In the genomic region with DNA sequence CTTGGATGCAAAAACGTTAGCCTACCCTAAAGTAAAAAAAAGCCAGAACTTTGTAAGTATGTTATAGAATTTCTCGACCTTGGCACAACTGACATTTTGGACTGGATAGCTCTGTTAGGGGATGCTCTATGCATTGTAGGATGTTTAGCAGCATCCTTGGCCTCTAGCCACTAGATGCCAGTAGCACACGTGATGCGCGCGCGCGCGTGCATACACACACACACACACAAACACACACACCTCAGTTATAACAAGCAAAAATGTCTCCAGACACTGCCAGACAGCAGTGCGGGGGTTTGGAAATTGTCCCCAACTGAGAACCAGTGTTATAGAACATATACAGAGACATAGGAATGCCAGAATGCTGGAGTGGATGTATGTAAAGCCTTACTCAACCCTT, we compare ENCODE assay signal across 16 cellular contexts. TPM values are rescaled to one million over a fixed set of nuclear protein-coding genes. Genes with fewer than 3 reads are reported as not detected.
DNase-seq lines count a peak whose midpoint lies in the region; ATAC-seq and TF ChIP-seq lines count a peak whose summit lies in the region.
"Had no signal": no experiment of that assay in that cellular context is flagged by ENCODE, and none has a peak within 500 bp of the region (broad histone marks: within the 10 kb centered on the region; RNA-seq: fewer than 3 reads in every experiment).

No MANE protein-coding gene starts in this region.

- TF ChIP-seq CTCF in liver (IDR thresholded peaks at IDR 0.05; ENCODE audit: low read depth, low read length, missing input control) (no peak), right lobe of liver (IDR thresholded peaks at IDR 0.05) (no peak)

- WGBS in liver: 81% methylated on average over 10 of the region's 10 CpGs
- 66% methylated on average over 5 of the region's 10 CpGs for WGBS in right lobe of liver (ENCODE audit: insufficient coverage, low coverage, low lambda C conversion rate, missing lambda C conversion rate)

- TF ChIP-seq POLR2A in right lobe of liver (IDR thresholded peaks at IDR 0.05) (no peak), erythroblast (IDR thresholded peaks at IDR 0.05; ENCODE audit: low read length) (peak; percentile 12)

- peaks cover 0 to 4% (median 1%) of the 10 kb centered on the region in 4 donors for H3K36me3 ChIP-seq in liver (ENCODE audit: control insufficient read depth in 4 of 4, insufficient read depth in 3 of 4, low read depth in 1 of 4, low read length in 3 of 4)
- no peaks in the 10 kb centered on the region for H3K36me3 ChIP-seq in right lobe of liver

- intact Hi-C loops in right lobe of liver (cut with DNase I): no loop called here

- H3K27ac ChIP-seq in liver (ENCODE audit: low read depth in 1 of 2, low read length in 2 of 2): no peak overlapping the region
- no peak overlapping the region for H3K27ac ChIP-seq in right lobe of liver
- H3K27ac ChIP-seq: 22Rv1; A549; BLaER1 treated with 17β-estradiol and CSF1 and Interleukin-3, amounts not matched to agents 10 nM and 100 nM; C4-2B had no signal

- H3K4me3 ChIP-seq in liver (ENCODE audit: low read depth in 1 of 3, low read length in 3 of 3) (peak overlapping the region in 2 of 3 donors; percentile 27 to 40), right lobe of liver (no peak overlapping the region)
- H3K4me3 ChIP-seq: A549; BLaER1 treated with 17β-estradiol and CSF1 and Interleukin-3, amounts not matched to agents 10 nM and 100 nM had no signal

- no peaks in the 10 kb centered on the region for H3K4me1 ChIP-seq in liver (ENCODE audit: control insufficient read depth in 4 of 4, insufficient read depth in 4 of 4, low read length in 3 of 4)
- no peaks in the 10 kb centered on the region for H3K4me1 ChIP-seq in right lobe of liver
- H3K4me1 ChIP-seq: A549; BLaER1 treated with 17β-estradiol and CSF1 and Interleukin-3, amounts not matched to agents 10 nM and 100 nM; Caco-2 had no signal

- H3K9me3 ChIP-seq in liver (ENCODE audit: control insufficient read depth in 4 of 4, low read length in 3 of 4) (peaks cover 30 to 72% (median 59%) of the 10 kb centered on the region in 4 donors), right lobe of liver (peaks cover 0 to 47% (median 15%) of the 10 kb centered on the region in 4 donors)

- no peak for TF ChIP-seq RAD21 in liver (IDR thresholded peaks at IDR 0.05)

- DNase-seq in right lobe of liver (no peak), erythroblast (lab: John Stamatoyannopoulos, UW) (no peak), MV-4-11 (lab: John Stamatoyannopoulos, UW) (no peak)
- DNase-seq: AML-193; Calu3; CD4-positive, alpha-beta T cell; CD8-positive, alpha-beta T cell; DMS79 treated with DMSO at 0.1 percent for 48 hours; GF-D8 had no signal

- no peak overlapping the region for H3K9ac ChIP-seq in liver (ENCODE audit: low read depth in 1 of 2, low read length in 2 of 2)
- H3K9ac ChIP-seq: BLaER1 treated with 17β-estradiol and CSF1 and Interleukin-3, amounts not matched to agents 10 nM and 100 nM had no signal

- no peaks in the 10 kb centered on the region for H3K27me3 ChIP-seq in liver (ENCODE audit: control insufficient read depth in 4 of 4, insufficient read depth in 4 of 4, low read length in 3 of 4)
- H3K27me3 ChIP-seq in right lobe of liver: no peaks in the 10 kb centered on the region
- H3K27me3 ChIP-seq: BLaER1 treated with 17β-estradiol and CSF1 and Interleukin-3, amounts not matched to agents 10 nM and 100 nM had no signal

- ATAC-seq in right lobe of liver (no peak), HG03108 (IDR thresholded peaks at IDR 0.05; ENCODE audit: unreplicated experiment) (no peak)
- ATAC-seq: A549; CD8-positive, alpha-beta T cell had no signal

TF ChIP-seq in liver, 16 proteins besides CTCF, POLR2A, EP300 and RAD21:
- TF ChIP-seq HNF4G (IDR thresholded peaks at IDR 0.05): no peak
- TF ChIP-seq SP1 (IDR thresholded peaks at IDR 0.05): no peak
- no peak for TF ChIP-seq FOXA2 (IDR thresholded peaks at IDR 0.05)
- TF ChIP-seq, protein P1, sequence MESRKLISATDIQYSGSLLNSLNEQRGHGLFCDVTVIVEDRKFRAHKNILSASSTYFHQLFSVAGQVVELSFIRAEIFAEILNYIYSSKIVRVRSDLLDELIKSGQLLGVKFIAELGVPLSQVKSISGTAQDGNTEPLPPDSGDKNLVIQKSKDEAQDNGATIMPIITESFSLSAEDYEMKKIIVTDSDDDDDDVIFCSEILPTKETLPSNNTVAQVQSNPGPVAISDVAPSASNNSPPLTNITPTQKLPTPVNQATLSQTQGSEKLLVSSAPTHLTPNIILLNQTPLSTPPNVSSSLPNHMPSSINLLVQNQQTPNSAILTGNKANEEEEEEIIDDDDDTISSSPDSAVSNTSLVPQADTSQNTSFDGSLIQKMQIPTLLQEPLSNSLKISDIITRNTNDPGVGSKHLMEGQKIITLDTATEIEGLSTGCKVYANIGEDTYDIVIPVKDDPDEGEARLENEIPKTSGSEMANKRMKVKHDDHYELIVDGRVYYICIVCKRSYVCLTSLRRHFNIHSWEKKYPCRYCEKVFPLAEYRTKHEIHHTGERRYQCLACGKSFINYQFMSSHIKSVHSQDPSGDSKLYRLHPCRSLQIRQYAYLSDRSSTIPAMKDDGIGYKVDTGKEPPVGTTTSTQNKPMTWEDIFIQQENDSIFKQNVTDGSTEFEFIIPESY (IDR thresholded peaks at IDR 0.05): no peak
- TF ChIP-seq TAF1 (conservative IDR thresholded peaks at IDR 0.05): no peak
- TF ChIP-seq GABPA (IDR thresholded peaks at IDR 0.05 in 1 of 2, conservative IDR thresholded peaks at IDR 0.05 in 1 of 2): no peak
- TF ChIP-seq YY1 (IDR thresholded peaks at IDR 0.05): no peak
- TF ChIP-seq, protein P2, sequence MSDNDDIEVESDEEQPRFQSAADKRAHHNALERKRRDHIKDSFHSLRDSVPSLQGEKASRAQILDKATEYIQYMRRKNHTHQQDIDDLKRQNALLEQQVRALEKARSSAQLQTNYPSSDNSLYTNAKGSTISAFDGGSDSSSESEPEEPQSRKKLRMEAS (IDR thresholded peaks at IDR 0.05): no peak
- no peak for TF ChIP-seq NR2F2 (IDR thresholded peaks at IDR 0.05)
- TF ChIP-seq, protein P3, sequence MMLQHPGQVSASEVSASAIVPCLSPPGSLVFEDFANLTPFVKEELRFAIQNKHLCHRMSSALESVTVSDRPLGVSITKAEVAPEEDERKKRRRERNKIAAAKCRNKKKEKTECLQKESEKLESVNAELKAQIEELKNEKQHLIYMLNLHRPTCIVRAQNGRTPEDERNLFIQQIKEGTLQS (IDR thresholded peaks at IDR 0.05): no peak
- no peak for TF ChIP-seq HNF4A (conservative IDR thresholded peaks at IDR 0.05)
- TF ChIP-seq, protein P4, sequence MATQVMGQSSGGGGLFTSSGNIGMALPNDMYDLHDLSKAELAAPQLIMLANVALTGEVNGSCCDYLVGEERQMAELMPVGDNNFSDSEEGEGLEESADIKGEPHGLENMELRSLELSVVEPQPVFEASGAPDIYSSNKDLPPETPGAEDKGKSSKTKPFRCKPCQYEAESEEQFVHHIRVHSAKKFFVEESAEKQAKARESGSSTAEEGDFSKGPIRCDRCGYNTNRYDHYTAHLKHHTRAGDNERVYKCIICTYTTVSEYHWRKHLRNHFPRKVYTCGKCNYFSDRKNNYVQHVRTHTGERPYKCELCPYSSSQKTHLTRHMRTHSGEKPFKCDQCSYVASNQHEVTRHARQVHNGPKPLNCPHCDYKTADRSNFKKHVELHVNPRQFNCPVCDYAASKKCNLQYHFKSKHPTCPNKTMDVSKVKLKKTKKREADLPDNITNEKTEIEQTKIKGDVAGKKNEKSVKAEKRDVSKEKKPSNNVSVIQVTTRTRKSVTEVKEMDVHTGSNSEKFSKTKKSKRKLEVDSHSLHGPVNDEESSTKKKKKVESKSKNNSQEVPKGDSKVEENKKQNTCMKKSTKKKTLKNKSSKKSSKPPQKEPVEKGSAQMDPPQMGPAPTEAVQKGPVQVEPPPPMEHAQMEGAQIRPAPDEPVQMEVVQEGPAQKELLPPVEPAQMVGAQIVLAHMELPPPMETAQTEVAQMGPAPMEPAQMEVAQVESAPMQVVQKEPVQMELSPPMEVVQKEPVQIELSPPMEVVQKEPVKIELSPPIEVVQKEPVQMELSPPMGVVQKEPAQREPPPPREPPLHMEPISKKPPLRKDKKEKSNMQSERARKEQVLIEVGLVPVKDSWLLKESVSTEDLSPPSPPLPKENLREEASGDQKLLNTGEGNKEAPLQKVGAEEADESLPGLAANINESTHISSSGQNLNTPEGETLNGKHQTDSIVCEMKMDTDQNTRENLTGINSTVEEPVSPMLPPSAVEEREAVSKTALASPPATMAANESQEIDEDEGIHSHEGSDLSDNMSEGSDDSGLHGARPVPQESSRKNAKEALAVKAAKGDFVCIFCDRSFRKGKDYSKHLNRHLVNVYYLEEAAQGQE (IDR thresholded peaks at IDR 0.05): no peak
- no peak for TF ChIP-seq EGR1 (IDR thresholded peaks at IDR 0.05; ENCODE audit: low read depth in 2 of 2)
- no peak for TF ChIP-seq RXRA (IDR thresholded peaks at IDR 0.05)
- no peak for TF ChIP-seq JUND (IDR thresholded peaks at IDR 0.05)
TF ChIP-seq in liver: peak in this region for 0.

RNA-seq across cellular contexts. Expression of a gene that starts 17.2 kb away (rescaled TPM):
- total RNA-seq in liver (1 to 10 TPM; 6.4 to 8.5 TPM), right lobe of liver (10 to 100 TPM in 1 of 6 experiments, 1 to 10 TPM in 5; 5.2 to 10.7 (median 8.1) TPM)
- 10 to 100 TPM in 1 of 2 donors, 1 to 10 TPM in 1; 8.4 to 10.6 TPM for polyA plus RNA-seq in liver

RNA-seq across cellular contexts. Expression of a gene that starts 30.2 kb away (rescaled TPM):
- 10 to 100 TPM in 1 of 2 donors, 1 to 10 TPM in 1; 8.8 to 10.9 TPM for total RNA-seq in liver
- polyA plus RNA-seq in liver: 1 to 10 TPM; 3.3 to 3.4 TPM
- total RNA-seq in right lobe of liver: 1 to 10 TPM; 4.5 to 8.5 (median 6.8) TPM

RNA-seq across cellular contexts. Expression of a gene that starts 40.8 kb away (rescaled TPM):
- total RNA-seq in liver (1 to 10 TPM; 4.4 to 5.2 TPM), right lobe of liver (1 to 10 TPM; 2.4 to 5.6 (median 3.5) TPM)
- 1 to 10 TPM; 1.1 to 2.0 TPM for polyA plus RNA-seq in liver

Comparison
In these comparisons a context has a peak if more than half of its experiments do, and no peak if none do; other contexts are left out.
1. H3K4me3 ChIP-seq: peak in liver (2 of 3); none in right lobe of liver (0 of 3).